ENCODE assay signal across 1 cellular context in genomic region chr2:69588945-69589344, GRCh38.
TF ChIP-seq lines count a peak whose summit lies in the region.

No MANE protein-coding gene starts in this region.

TF ChIP-seq in HepG2, 621 proteins besides CTCF, POLR2A, EP300 and RAD21 (continued from another document and continues in another):
- TF ChIP-seq, protein P1, sequence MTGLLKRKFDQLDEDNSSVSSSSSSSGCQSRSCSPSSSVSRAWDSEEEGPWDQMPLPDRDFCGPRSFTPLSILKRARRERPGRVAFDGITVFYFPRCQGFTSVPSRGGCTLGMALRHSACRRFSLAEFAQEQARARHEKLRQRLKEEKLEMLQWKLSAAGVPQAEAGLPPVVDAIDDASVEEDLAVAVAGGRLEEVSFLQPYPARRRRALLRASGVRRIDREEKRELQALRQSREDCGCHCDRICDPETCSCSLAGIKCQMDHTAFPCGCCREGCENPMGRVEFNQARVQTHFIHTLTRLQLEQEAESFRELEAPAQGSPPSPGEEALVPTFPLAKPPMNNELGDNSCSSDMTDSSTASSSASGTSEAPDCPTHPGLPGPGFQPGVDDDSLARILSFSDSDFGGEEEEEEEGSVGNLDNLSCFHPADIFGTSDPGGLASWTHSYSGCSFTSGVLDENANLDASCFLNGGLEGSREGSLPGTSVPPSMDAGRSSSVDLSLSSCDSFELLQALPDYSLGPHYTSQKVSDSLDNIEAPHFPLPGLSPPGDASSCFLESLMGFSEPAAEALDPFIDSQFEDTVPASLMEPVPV (CRISPR knock-in tag; IDR thresholded peaks at IDR 0.05) = no peak
- TF ChIP-seq NKX3-1 (CRISPR knock-in tag; IDR thresholded peaks at IDR 0.05) (no peak), ZMAT3 (CRISPR knock-in tag; conservative IDR thresholded peaks at IDR 0.05) (no peak), KDM5A (IDR thresholded peaks at IDR 0.05; ENCODE audit: borderline replicate concordance, low read length) (no peak), SNAPC2 (CRISPR knock-in tag; IDR thresholded peaks at IDR 0.05) (no peak), THAP9 (CRISPR knock-in tag; IDR thresholded peaks at IDR 0.05; ENCODE audit: borderline replicate concordance) (no peak), ZMYM3 (CRISPR knock-in tag; IDR thresholded peaks at IDR 0.05) (no peak), SCMH1 (CRISPR knock-in tag; IDR thresholded peaks at IDR 0.05; ENCODE audit: borderline replicate concordance) (no peak), SRY (CRISPR knock-in tag; IDR thresholded peaks at IDR 0.05) (no peak), JUND (CRISPR knock-in tag; IDR thresholded peaks at IDR 0.05) (no peak), ARID4A (CRISPR knock-in tag; IDR thresholded peaks at IDR 0.05; ENCODE audit: borderline replicate concordance) (no peak), CHD2 (IDR thresholded peaks at IDR 0.05; ENCODE audit: low read depth, low read length) (no peak), DMTF1 (CRISPR knock-in tag; IDR thresholded peaks at IDR 0.05) (no peak), MTA3 (CRISPR knock-in tag; IDR thresholded peaks at IDR 0.05) (no peak), SMAD1 (CRISPR knock-in tag; IDR thresholded peaks at IDR 0.05; ENCODE audit: borderline replicate concordance, low read depth) (no peak), TEAD3 (CRISPR knock-in tag; optimal IDR thresholded peaks at IDR 0.05; ENCODE audit: borderline replicate concordance) (peak; percentile 17), HNF4G (IDR thresholded peaks at IDR 0.05; ENCODE audit: borderline replicate concordance, low read depth, low read length) (peak; percentile 62; the same call in 1 of the 2 replicates), HNF4G (CRISPR knock-in tag; IDR thresholded peaks at IDR 0.05; ENCODE audit: borderline replicate concordance, low read depth) (no peak), CENPBD1 (CRISPR knock-in tag; IDR thresholded peaks at IDR 0.05; ENCODE audit: borderline replicate concordance, low read depth) (no peak), ZNF878 (CRISPR knock-in tag; IDR thresholded peaks at IDR 0.05) (no peak), HMGA1 (CRISPR knock-in tag; conservative IDR thresholded peaks at IDR 0.05) (no peak), KMT2B (CRISPR knock-in tag; IDR thresholded peaks at IDR 0.05) (no peak), SIN3A (IDR thresholded peaks at IDR 0.05; ENCODE audit: borderline replicate concordance, low read depth, low read length) (no peak), PREB (CRISPR knock-in tag; IDR thresholded peaks at IDR 0.05) (no peak), ZNF335 (CRISPR knock-in tag; IDR thresholded peaks at IDR 0.05) (no peak), PPARG (CRISPR knock-in tag; conservative IDR thresholded peaks at IDR 0.05) (no peak), ZNF225 (CRISPR knock-in tag; IDR thresholded peaks at IDR 0.05) (no peak), ZNF839 (CRISPR knock-in tag; IDR thresholded peaks at IDR 0.05; ENCODE audit: borderline replicate concordance) (no peak), NR2C2 (CRISPR knock-in tag; IDR thresholded peaks at IDR 0.05; ENCODE audit: borderline replicate concordance) (peak; percentile 82), MIER2 (CRISPR knock-in tag; IDR thresholded peaks at IDR 0.05) (no peak), STAT6 (CRISPR knock-in tag; IDR thresholded peaks at IDR 0.05; ENCODE audit: borderline replicate concordance) (no peak)
- TF ChIP-seq, protein P2, sequence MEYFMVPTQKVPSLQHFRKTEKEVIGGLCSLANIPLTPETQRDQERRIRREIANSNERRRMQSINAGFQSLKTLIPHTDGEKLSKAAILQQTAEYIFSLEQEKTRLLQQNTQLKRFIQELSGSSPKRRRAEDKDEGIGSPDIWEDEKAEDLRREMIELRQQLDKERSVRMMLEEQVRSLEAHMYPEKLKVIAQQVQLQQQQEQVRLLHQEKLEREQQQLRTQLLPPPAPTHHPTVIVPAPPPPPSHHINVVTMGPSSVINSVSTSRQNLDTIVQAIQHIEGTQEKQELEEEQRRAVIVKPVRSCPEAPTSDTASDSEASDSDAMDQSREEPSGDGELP (IDR thresholded peaks at IDR 0.05; ENCODE audit: borderline replicate concordance, low read depth) = 0 out of 2 replicates have a peak, but pooled peaks have one; percentile 14
- TF ChIP-seq, protein P3, sequence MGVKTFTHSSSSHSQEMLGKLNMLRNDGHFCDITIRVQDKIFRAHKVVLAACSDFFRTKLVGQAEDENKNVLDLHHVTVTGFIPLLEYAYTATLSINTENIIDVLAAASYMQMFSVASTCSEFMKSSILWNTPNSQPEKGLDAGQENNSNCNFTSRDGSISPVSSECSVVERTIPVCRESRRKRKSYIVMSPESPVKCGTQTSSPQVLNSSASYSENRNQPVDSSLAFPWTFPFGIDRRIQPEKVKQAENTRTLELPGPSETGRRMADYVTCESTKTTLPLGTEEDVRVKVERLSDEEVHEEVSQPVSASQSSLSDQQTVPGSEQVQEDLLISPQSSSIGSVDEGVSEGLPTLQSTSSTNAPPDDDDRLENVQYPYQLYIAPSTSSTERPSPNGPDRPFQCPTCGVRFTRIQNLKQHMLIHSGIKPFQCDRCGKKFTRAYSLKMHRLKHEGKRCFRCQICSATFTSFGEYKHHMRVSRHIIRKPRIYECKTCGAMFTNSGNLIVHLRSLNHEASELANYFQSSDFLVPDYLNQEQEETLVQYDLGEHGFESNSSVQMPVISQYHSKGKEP (CRISPR knock-in tag; IDR thresholded peaks at IDR 0.05) = no peak
- TF ChIP-seq, protein P4, sequence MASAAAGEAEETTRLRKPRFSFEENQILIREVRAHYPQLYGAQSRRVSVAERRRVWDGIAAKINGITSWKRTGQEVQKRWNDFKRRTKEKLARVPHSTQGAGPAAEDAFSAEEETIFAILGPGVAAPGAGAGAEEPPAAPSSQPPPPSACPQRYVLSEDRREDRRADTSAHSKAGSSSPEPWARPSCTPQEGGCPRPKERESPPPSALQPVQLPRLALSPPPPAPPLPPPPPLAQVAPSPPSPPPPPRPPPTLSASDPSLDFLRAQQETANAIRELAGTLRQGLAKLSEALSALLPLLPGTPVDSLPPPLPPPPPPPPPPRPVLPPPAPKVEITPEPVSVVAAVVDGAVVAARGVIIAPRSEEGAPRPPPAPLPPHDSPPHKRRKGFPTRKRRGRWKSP (CRISPR knock-in tag; IDR thresholded peaks at IDR 0.05) = no peak
- TF ChIP-seq, protein P5, sequence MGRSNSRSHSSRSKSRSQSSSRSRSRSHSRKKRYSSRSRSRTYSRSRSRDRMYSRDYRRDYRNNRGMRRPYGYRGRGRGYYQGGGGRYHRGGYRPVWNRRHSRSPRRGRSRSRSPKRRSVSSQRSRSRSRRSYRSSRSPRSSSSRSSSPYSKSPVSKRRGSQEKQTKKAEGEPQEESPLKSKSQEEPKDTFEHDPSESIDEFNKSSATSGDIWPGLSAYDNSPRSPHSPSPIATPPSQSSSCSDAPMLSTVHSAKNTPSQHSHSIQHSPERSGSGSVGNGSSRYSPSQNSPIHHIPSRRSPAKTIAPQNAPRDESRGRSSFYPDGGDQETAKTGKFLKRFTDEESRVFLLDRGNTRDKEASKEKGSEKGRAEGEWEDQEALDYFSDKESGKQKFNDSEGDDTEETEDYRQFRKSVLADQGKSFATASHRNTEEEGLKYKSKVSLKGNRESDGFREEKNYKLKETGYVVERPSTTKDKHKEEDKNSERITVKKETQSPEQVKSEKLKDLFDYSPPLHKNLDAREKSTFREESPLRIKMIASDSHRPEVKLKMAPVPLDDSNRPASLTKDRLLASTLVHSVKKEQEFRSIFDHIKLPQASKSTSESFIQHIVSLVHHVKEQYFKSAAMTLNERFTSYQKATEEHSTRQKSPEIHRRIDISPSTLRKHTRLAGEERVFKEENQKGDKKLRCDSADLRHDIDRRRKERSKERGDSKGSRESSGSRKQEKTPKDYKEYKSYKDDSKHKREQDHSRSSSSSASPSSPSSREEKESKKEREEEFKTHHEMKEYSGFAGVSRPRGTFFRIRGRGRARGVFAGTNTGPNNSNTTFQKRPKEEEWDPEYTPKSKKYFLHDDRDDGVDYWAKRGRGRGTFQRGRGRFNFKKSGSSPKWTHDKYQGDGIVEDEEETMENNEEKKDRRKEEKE (IDR thresholded peaks at IDR 0.05) = no peak
